In the genomic region with DNA sequence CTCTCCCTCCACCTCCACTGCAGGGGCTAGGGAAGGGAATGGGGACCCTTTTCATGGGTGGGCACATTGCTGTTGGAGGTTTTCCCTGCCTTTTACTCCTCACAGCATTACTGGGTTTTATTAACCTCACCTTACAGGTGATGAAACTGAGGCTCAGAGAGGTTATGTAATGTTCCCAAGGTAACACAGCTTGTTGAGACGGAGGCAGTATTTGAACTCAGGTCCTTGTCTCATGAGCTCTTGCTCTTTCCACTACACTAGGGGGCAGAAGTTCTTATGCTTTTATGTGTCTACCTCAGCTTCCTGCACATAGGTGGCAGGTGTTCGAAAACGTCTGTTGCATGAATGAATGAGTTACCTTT, we compare ENCODE assay signal across 2 cellular contexts.
TF ChIP-seq lines count a peak whose summit lies in the region.

No MANE protein-coding gene starts in this region.

TF ChIP-seq in IMR-90, 13 proteins besides CTCF, POLR2A, EP300 and RAD21:
- TF ChIP-seq CHD1 (IDR thresholded peaks at IDR 0.05; ENCODE audit: low read depth, low read length) (no peak), ELK1 (IDR thresholded peaks at IDR 0.05; ENCODE audit: borderline replicate concordance, low read depth, low read length) (no peak), SMC3 (IDR thresholded peaks at IDR 0.05; ENCODE audit: low read depth, low read length) (no peak), BHLHE40 (IDR thresholded peaks at IDR 0.05; ENCODE audit: low read depth, low read length) (no peak), MAZ (IDR thresholded peaks at IDR 0.05; ENCODE audit: borderline replicate concordance, low read depth, low read length) (no peak), MAFK (IDR thresholded peaks at IDR 0.05; ENCODE audit: low read depth, low read length) (no peak)
- TF ChIP-seq, protein P1, sequence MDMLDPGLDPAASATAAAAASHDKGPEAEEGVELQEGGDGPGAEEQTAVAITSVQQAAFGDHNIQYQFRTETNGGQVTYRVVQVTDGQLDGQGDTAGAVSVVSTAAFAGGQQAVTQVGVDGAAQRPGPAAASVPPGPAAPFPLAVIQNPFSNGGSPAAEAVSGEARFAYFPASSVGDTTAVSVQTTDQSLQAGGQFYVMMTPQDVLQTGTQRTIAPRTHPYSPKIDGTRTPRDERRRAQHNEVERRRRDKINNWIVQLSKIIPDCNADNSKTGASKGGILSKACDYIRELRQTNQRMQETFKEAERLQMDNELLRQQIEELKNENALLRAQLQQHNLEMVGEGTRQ (IDR thresholded peaks at IDR 0.05; ENCODE audit: low read depth, low read length) = no peak
TF ChIP-seq in IMR-90: peak in this region for 0.

TF ChIP-seq in H1, 55 proteins besides CTCF, POLR2A, EP300 and RAD21:
- TF ChIP-seq CHD7 (IDR thresholded peaks at IDR 0.05; ENCODE audit: insufficient replicate concordance, low read length) = no peak
- TF ChIP-seq RXRA (IDR thresholded peaks at IDR 0.05; ENCODE audit: insufficient read depth, low read depth, low read length) = no peak
- no peak for TF ChIP-seq EGR1 (IDR thresholded peaks at IDR 0.05; ENCODE audit: borderline replicate concordance, low read depth, low read length)
- TF ChIP-seq, protein P2, sequence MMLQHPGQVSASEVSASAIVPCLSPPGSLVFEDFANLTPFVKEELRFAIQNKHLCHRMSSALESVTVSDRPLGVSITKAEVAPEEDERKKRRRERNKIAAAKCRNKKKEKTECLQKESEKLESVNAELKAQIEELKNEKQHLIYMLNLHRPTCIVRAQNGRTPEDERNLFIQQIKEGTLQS (IDR thresholded peaks at IDR 0.05; ENCODE audit: insufficient read depth, low read depth, low read length) = no peak
- no peak for TF ChIP-seq POLR2AphosphoS5 (IDR thresholded peaks at IDR 0.05; ENCODE audit: low read depth, low read length)
- TF ChIP-seq TEAD4 (IDR thresholded peaks at IDR 0.05; ENCODE audit: low read depth, low read length) = no peak
- no peak for TF ChIP-seq TBP (IDR thresholded peaks at IDR 0.05; ENCODE audit: low read depth, low read length)
- no peak for TF ChIP-seq SRF (IDR thresholded peaks at IDR 0.05; ENCODE audit: low read depth, low read length)
- no peak for TF ChIP-seq CBX8 (IDR thresholded peaks at IDR 0.05; ENCODE audit: borderline replicate concordance, low read depth, low read length)
- TF ChIP-seq SP2 (IDR thresholded peaks at IDR 0.05; ENCODE audit: low read length) = no peak
- TF ChIP-seq SAP30 (IDR thresholded peaks at IDR 0.05; ENCODE audit: insufficient read depth, insufficient replicate concordance, low read length) = no peak
- 0 out of 2 replicates have a peak, but pooled peaks have one; percentile 16 for TF ChIP-seq BACH1 (IDR thresholded peaks at IDR 0.05; ENCODE audit: low read length)
- no peak for TF ChIP-seq RBBP5 (IDR thresholded peaks at IDR 0.05; ENCODE audit: borderline replicate concordance, low read depth, low read length)
- TF ChIP-seq HDAC2 (IDR thresholded peaks at IDR 0.05; ENCODE audit: borderline replicate concordance in 1 of 2, low read depth in 2 of 2, low read length in 2 of 2) = 0 out of 4 replicates have a peak, but pooled peaks of 1 of the 2 experiments have one; percentile 58
- peak; percentile 85 for TF ChIP-seq KDM1A (IDR thresholded peaks at IDR 0.05; ENCODE audit: borderline replicate concordance, low read length)
- no peak for TF ChIP-seq POU5F1 (IDR thresholded peaks at IDR 0.05; ENCODE audit: low read depth, low read length)
- no peak for TF ChIP-seq HDAC6 (IDR thresholded peaks at IDR 0.05; ENCODE audit: low read depth, low read length)
